In genomic region chr5:65172486-65173129, GRCh38 we compare ENCODE assay signal across 8 cellular contexts.
A peak's percentile ranks its signal among the peaks of the same experiment; 100 is the strongest.
DNase-seq lines count a peak whose midpoint lies in the region; ATAC-seq, FAIRE-seq and TF ChIP-seq lines count a peak whose summit lies in the region.

No MANE protein-coding gene starts in this region.

- H3K9ac ChIP-seq in HepG2 (ENCODE audit: insufficient read depth, low read depth, low read length), result no peak overlapping the region
- no peak overlapping the region for H3K9ac ChIP-seq in kidney (ENCODE audit: low read length in 2 of 2)

- in situ Hi-C loops in HepG2 (cut with HindIII; ENCODE audit: extremely low pct_ligation_motif_present, low pct_unique_long_range_greater_than_20kb), result no loop called here

- peak; percentile 61 for DNase-seq in activated CD8-positive, alpha-beta memory T cell treated with anti-CD3 and anti-CD28 coated beads for 24 hours
- DNase-seq in stimulated activated CD4-positive, alpha-beta T cell treated with anti-CD3 and anti-CD28 coated beads, Interleukin-15, amount 100 ng/mL, for 48 hours (ENCODE audit: low read depth in 2 of 2), result peak; percentile 63 to 64
- DNase-seq in HepG2 (ENCODE audit: low spot score) (no peak), NCI-H146 treated with DMSO at 0.1 percent for 48 hours (lab: John Stamatoyannopoulos, UW; ENCODE audit: unreplicated experiment) (no peak), GM19238 (ENCODE audit: insufficient read length, low spot score) (no peak), kidney (no peak)

- FAIRE-seq in HepG2 (lab: Jason Lieb, UNC) (no peak), kidney (lab: Jason Lieb, UNC) (no peak)

- ATAC-seq in GM18858 (IDR thresholded peaks at IDR 0.05; ENCODE audit: unreplicated experiment) (peak; percentile 98), HG02798 (IDR thresholded peaks at IDR 0.05; ENCODE audit: poor library complexity, unreplicated experiment) (peak; percentile 100), HepG2 (no peak)

- H3K9me3 ChIP-seq in HepG2 (ENCODE audit: low read length) (no peaks in the 10 kb centered on the region), kidney (ENCODE audit: control insufficient read depth in 1 of 2, low read length in 2 of 2) (no peaks in the 10 kb centered on the region)

- BruUV-seq in HepG2 (replicated peaks; lab: Mats Ljungman, UMichigan), result no TSS peak

- H2AFZ ChIP-seq in HepG2 (ENCODE audit: low read length), result no peak overlapping the region

- H3K4me1 ChIP-seq in HepG2 (ENCODE audit: insufficient read depth, low read length) (no peaks in the 10 kb centered on the region), kidney (ENCODE audit: control insufficient read depth in 1 of 2, insufficient read depth in 1 of 2, low read depth in 1 of 2, low read length in 2 of 2) (no peaks in the 10 kb centered on the region)

- no peaks in the 10 kb centered on the region for H4K20me1 ChIP-seq in HepG2 (ENCODE audit: insufficient read depth, low read length)

- 84% methylated on average over 9 of the region's 9 CpGs for whole genome bisulfite sequencing in HepG2 (ENCODE audit: low lambda C conversion rate)

- H3K4me3 ChIP-seq in HepG2 (replicated peaks in 1 of 3; ENCODE audit: insufficient read depth in 1 of 3, low read depth in 2 of 3, low read length in 3 of 3) (no peak overlapping the region), kidney (ENCODE audit: low read length in 2 of 2) (no peak overlapping the region)

- no peak for TF ChIP-seq RAD21 in HepG2 (CRISPR knock-in tag; IDR thresholded peaks at IDR 0.05)

- TF ChIP-seq EP300 in HepG2 (IDR thresholded peaks at IDR 0.05; ENCODE audit: low read depth in 2 of 2, low read length in 2 of 2), result no peak
- no peak for TF ChIP-seq EP300 in HepG2 (CRISPR knock-in tag; IDR thresholded peaks at IDR 0.05; ENCODE audit: borderline replicate concordance)

- H3K79me2 ChIP-seq in HepG2 (ENCODE audit: insufficient read depth, low read length), result no peaks in the 10 kb centered on the region

- H3K27ac ChIP-seq in HepG2 (ENCODE audit: extremely low read length, insufficient read depth, low read length), result no peak overlapping the region
- H3K27ac ChIP-seq in kidney (ENCODE audit: low read depth in 2 of 2, low read length in 2 of 2), result no peak overlapping the region

- no peak for TF ChIP-seq POLR2A in HepG2 (IDR thresholded peaks at IDR 0.05; ENCODE audit: insufficient read depth in 1 of 2, low read depth in 2 of 2, low read length in 2 of 2)

- H3K36me3 ChIP-seq in HepG2 (replicated peaks in 1 of 2; ENCODE audit: control insufficient read depth in 1 of 2, insufficient read depth in 2 of 2, low read length in 2 of 2) (no peaks in the 10 kb centered on the region), kidney (ENCODE audit: control insufficient read depth in 1 of 2, insufficient read depth in 2 of 2, low read length in 2 of 2) (no peaks in the 10 kb centered on the region)

- no peak for TF ChIP-seq CTCF in HepG2 (CRISPR knock-in tag; IDR thresholded peaks at IDR 0.05)
- TF ChIP-seq CTCF in kidney (IDR thresholded peaks at IDR 0.05; ENCODE audit: borderline replicate concordance, extremely low read depth, insufficient read depth), result no peak

- no peak overlapping the region for H3K4me2 ChIP-seq in HepG2 (ENCODE audit: low read depth, low read length)

- POLR2A ChIA-PET in HepG2 (lab: Yijun Ruan, JAX), result no interaction called here

- CTCF ChIA-PET in HepG2 (lab: Yijun Ruan, JAX; ENCODE audit: low intra/inter-chr PET ratio, low total read pairs), result no interaction called here

- intact Hi-C loops in HepG2 (cut with micrococcal nuclease; ENCODE audit: unreplicated experiment) (no loop called here), kidney (cut with DNase I) (no loop called here)

- no peaks in the 10 kb centered on the region for H3K27me3 ChIP-seq in HepG2 (ENCODE audit: control insufficient read depth in 1 of 2, insufficient read depth in 2 of 2, low read length in 2 of 2)

TF ChIP-seq in HepG2, 621 proteins besides CTCF, POLR2A, EP300 and RAD21:
- no peak for TF ChIP-seq SUZ12 (IDR thresholded peaks at IDR 0.05; ENCODE audit: low read depth, low read length)
- TF ChIP-seq ZNF513 (CRISPR knock-in tag; conservative IDR thresholded peaks at IDR 0.05), result no peak
- no peak for TF ChIP-seq HDAC1 (CRISPR knock-in tag; IDR thresholded peaks at IDR 0.05)
- TF ChIP-seq NR2F1 (CRISPR knock-in tag; IDR thresholded peaks at IDR 0.05), result no peak
- TF ChIP-seq, protein P1, sequence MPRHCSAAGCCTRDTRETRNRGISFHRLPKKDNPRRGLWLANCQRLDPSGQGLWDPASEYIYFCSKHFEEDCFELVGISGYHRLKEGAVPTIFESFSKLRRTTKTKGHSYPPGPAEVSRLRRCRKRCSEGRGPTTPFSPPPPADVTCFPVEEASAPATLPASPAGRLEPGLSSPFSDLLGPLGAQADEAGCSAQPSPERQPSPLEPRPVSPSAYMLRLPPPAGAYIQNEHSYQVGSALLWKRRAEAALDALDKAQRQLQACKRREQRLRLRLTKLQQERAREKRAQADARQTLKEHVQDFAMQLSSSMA (CRISPR knock-in tag; IDR thresholded peaks at IDR 0.05), result no peak
- no peak for TF ChIP-seq ZNF549 (CRISPR knock-in tag; IDR thresholded peaks at IDR 0.05)
- no peak for TF ChIP-seq ZNF775 (CRISPR knock-in tag; IDR thresholded peaks at IDR 0.05; ENCODE audit: borderline replicate concordance)
- no peak for TF ChIP-seq PREB (CRISPR knock-in tag; IDR thresholded peaks at IDR 0.05)
- TF ChIP-seq TOPORS (CRISPR knock-in tag; IDR thresholded peaks at IDR 0.05), result no peak
- no peak for TF ChIP-seq ZNF382 (CRISPR knock-in tag; IDR thresholded peaks at IDR 0.05; ENCODE audit: borderline replicate concordance)

Comparison
In these comparisons a context has a peak if more than half of its experiments do, and no peak if none do; other contexts are left out.
1. DNase-seq: peak in activated CD8-positive, alpha-beta memory T cell treated with anti-CD3 and anti-CD28 coated beads for 24 hours (single experiment) and stimulated activated CD4-positive, alpha-beta T cell treated with anti-CD3 and anti-CD28 coated beads, Interleukin-15, amount 100 ng/mL, for 48 hours (2 of 2); none in HepG2 (single experiment), NCI-H146 treated with DMSO at 0.1 percent for 48 hours (single experiment), GM19238 (single experiment) and kidney (single experiment).